Comparison of ENCODE assay signal across 8 cellular contexts in the genomic region with DNA sequence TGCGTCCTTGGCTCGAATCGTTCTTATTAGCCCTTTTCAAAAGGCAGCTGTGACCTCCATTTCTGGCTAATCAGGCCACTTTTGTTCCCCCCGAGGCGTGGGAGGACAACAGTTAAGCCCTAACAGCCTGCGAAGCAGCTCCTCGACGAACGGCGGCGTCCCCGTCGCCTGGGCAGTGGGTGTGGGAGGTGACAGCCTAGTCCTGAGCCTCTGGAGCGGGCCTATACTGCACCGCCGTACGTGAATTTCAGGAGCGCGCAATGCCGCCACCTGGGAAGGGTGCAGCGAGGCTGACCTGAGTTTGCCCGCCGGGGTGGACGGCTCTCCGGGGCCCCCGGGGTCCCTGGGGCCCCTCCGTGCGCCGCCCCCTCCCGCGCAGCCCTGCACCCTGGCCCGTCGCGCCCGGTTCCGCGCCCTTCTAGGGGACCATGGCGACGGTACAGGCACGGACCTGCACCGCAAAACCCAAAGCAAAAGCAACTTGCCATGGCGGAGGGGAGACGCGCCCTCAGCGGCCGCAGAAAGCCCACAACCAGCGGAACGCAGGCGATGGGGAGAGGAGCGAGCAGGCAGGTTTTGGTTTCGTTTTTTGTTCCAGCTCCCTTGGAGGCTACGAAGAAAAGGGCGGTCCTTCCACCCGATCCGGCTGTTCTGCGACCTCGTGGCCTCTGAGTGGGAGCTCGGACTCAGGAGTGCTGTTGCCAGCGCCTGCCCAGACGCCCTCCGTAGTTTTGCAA. TPM values are rescaled to one million over a fixed set of nuclear protein-coding genes. Genes with fewer than 3 reads are reported as not detected.
DNase-seq lines count a peak whose midpoint lies in the region; ATAC-seq and TF ChIP-seq lines count a peak whose summit lies in the region.

Gene RBM43, minus strand, starts transcription at position 624 of the 737 bp plus-strand sequence. Its CDS starts 136 bp downstream, at position 488.

- ATAC-seq in HG03457 (IDR thresholded peaks at IDR 0.05; ENCODE audit: unreplicated experiment) (peak; percentile 92), lung (ENCODE audit: insufficient read depth, low FRiP score) (peak; percentile 96)
- ATAC-seq in activated CD8-positive, alpha-beta T cell treated with anti-CD3 and anti-CD28 coated beads for 36 hours: peak; percentile 93

- DNase-seq in GM19240 (ENCODE audit: insufficient read length, low spot score) (peak; percentile 74), NCI-H526 treated with DMSO at 0.1 percent for 48 hours (lab: John Stamatoyannopoulos, UW) (peak; percentile 63), lung (ENCODE audit: low spot score) (peak; percentile 92)
- peak; percentile 89 for DNase-seq in activated CD8-positive, alpha-beta T cell treated with anti-CD3 and anti-CD28 coated beads for 36 hours
- DNase-seq in effector CD4-positive, alpha-beta T cell: peak; percentile 75
- DNase-seq in stimulated activated CD4-positive, alpha-beta T cell treated with anti-CD3 and anti-CD28 coated beads, TNF-alpha, amount 100 ng/mL, for 24 hours (ENCODE audit: low read depth in 3 of 3): peak; percentile 56 to 76 (median 57)

- intact Hi-C loops in activated CD8-positive, alpha-beta T cell treated with anti-CD3 and anti-CD28 coated beads for 36 hours (cut with micrococcal nuclease): loop anchor here (10.0 kb wide), 1 partner anchor 1667 kb away; no protein-coding TSS in a partner anchor

- no peaks in the 10 kb centered on the region for H3K36me3 Mint-ChIP-seq in activated CD8-positive, alpha-beta T cell treated with anti-CD3 and anti-CD28 coated beads for 36 hours (ENCODE audit: low read depth)

- H3K9me3 ChIP-seq in BLaER1 (no peaks in the 10 kb centered on the region), lung (ENCODE audit: control insufficient read depth in 2 of 2, insufficient read depth in 1 of 2, low read length in 1 of 2) (no peaks in the 10 kb centered on the region)

- no peaks in the 10 kb centered on the region for H3K27me3 Mint-ChIP-seq in activated CD8-positive, alpha-beta T cell treated with anti-CD3 and anti-CD28 coated beads for 36 hours

- H3K27ac Mint-ChIP-seq in activated CD8-positive, alpha-beta T cell treated with anti-CD3 and anti-CD28 coated beads for 36 hours: peak within 1 kb of the TSS; percentile 98

- no peaks in the 10 kb centered on the region for H3K27me3 ChIP-seq in BLaER1
- H3K27me3 ChIP-seq in lung (ENCODE audit: control insufficient read depth, insufficient read depth): no peaks in the 10 kb centered on the region

- TF ChIP-seq CTCF in activated CD8-positive, alpha-beta T cell treated with anti-CD3 and anti-CD28 coated beads for 36 hours (IDR thresholded peaks at IDR 0.05): no peak
- no peak for TF ChIP-seq CTCF in lung (IDR thresholded peaks at IDR 0.05; ENCODE audit: control extremely low read depth, extremely low read depth)

- POLR2A ChIA-PET in activated CD8-positive, alpha-beta T cell treated with anti-CD3 and anti-CD28 coated beads for 36 hours (lab: Charles Lee): interaction anchor here (0.8 to 3.3 kb wide), 9 partner anchors 9 to 1674 kb away, joined by 3 to 15 read pairs (median 3); partner anchors contain the start of genes MMADHC and NMI

- H3K36me3 ChIP-seq in BLaER1 (no peaks in the 10 kb centered on the region), lung (ENCODE audit: control insufficient read depth in 2 of 2, insufficient read depth in 2 of 2, low read length in 2 of 2) (no peaks in the 10 kb centered on the region)

- no peaks in the 10 kb centered on the region for H4K20me1 ChIP-seq in BLaER1

- H3K4me3 ChIP-seq in BLaER1 (peak within 1 kb of the TSS; percentile 87), lung (peak within 1 kb of the TSS; percentile 89)

- H3K4me2 ChIP-seq in BLaER1: peak within 1 kb of the TSS; percentile 80

- H3K27ac ChIP-seq in BLaER1 (peak within 1 kb of the TSS; percentile 95), lung (ENCODE audit: low read depth in 1 of 2, low read length in 1 of 2) (peak within 1 kb of the TSS; percentile 69 to 98)

- H3K4me1 ChIP-seq in BLaER1 (peaks cover 21% of the 10 kb centered on the region), lung (ENCODE audit: control insufficient read depth in 2 of 2, insufficient read depth in 2 of 2, low read length in 2 of 2) (peaks cover 2% of the 10 kb centered on the region in 2 donors)

- WGBS in lung, 2 donors: 0% methylated on average over 61 of the region's 61 CpGs

- H3K4me1 Mint-ChIP-seq in activated CD8-positive, alpha-beta T cell treated with anti-CD3 and anti-CD28 coated beads for 36 hours (ENCODE audit: low read depth): peaks cover 21% of the 10 kb centered on the region

- H3K9me3 Mint-ChIP-seq in activated CD8-positive, alpha-beta T cell treated with anti-CD3 and anti-CD28 coated beads for 36 hours: no peaks in the 10 kb centered on the region

- peak within 1 kb of the TSS; percentile 89 for H3K4me3 Mint-ChIP-seq in activated CD8-positive, alpha-beta T cell treated with anti-CD3 and anti-CD28 coated beads for 36 hours

- CTCF ChIA-PET in activated CD8-positive, alpha-beta T cell treated with anti-CD3 and anti-CD28 coated beads for 36 hours (lab: Charles Lee): interaction anchor here (0.6 to 2.0 kb wide), 4 partner anchors 16 to 148 kb away, joined by 3 to 5 read pairs (median 4); partner anchors contain the start of gene RIF1

- peak within 1 kb of the TSS; percentile 91 for H3K9ac ChIP-seq in BLaER1

RNA-seq across cellular contexts. Expression of gene RBM43, which starts in this region (rescaled TPM):
- 1 to 10 TPM; 3.4 to 3.5 TPM for total RNA-seq in activated CD8-positive, alpha-beta T cell treated with anti-CD3 and anti-CD28 coated beads for 36 hours
- 10 to 100 TPM in 1 of 2 donors, 1 to 10 TPM in 1; 7.9 to 17.8 TPM for total RNA-seq in lung
- 1 to 10 TPM; 3.0 to 3.6 TPM for polyA plus RNA-seq in lung

Comparison
In these comparisons a context has a peak if more than half of its experiments do, and no peak if none do; other contexts are left out.
1. Peak in every context shown above with its lines: DNase-seq, ATAC-seq, H3K4me3 ChIP-seq and H3K27ac ChIP-seq.